Comparison of ENCODE assay signal across 1 cellular context in the genomic region with DNA sequence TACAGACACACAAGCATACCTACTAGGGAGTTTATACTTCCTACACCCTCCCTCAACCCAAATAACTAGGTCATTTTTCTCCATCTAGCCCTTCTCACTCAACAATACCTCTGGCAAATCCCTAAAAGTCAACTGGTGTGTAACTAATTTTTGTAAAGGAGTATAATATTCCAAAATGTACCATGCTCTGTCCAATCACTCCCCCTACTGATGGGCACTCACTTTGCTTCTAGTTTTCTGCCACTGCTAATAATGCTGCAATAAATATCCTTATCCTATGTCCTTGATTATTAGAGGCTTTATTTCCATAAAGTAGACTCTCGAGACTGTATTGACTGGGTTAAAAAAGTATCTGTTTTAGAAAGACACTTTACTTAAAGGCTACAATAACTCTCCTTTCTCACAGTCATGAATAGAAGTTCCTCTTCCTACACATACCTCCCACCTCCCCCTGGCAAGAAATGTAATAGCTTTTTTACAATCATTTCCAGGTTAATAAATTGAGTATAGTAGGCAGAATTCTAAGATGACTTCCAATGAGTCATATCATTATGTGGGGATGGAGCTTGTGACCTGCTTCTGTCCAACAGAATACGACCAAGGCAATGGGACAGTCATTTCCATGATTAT.
TF ChIP-seq lines count a peak whose summit lies in the region.

No MANE protein-coding gene starts in this region.

TF ChIP-seq in liver, 16 proteins besides CTCF, POLR2A, EP300 and RAD21 (continued from another document):
- TF ChIP-seq GABPA (IDR thresholded peaks at IDR 0.05 in 1 of 2, conservative IDR thresholded peaks at IDR 0.05 in 1 of 2) (no peak), NR2F2 (IDR thresholded peaks at IDR 0.05) (no peak), EGR1 (IDR thresholded peaks at IDR 0.05; ENCODE audit: low read depth in 2 of 2) (no peak), FOXA1 (IDR thresholded peaks at IDR 0.05) (no peak), FOXA2 (IDR thresholded peaks at IDR 0.05) (no peak)
